34 cellular contexts compared by ENCODE assay signal in the genomic region with DNA sequence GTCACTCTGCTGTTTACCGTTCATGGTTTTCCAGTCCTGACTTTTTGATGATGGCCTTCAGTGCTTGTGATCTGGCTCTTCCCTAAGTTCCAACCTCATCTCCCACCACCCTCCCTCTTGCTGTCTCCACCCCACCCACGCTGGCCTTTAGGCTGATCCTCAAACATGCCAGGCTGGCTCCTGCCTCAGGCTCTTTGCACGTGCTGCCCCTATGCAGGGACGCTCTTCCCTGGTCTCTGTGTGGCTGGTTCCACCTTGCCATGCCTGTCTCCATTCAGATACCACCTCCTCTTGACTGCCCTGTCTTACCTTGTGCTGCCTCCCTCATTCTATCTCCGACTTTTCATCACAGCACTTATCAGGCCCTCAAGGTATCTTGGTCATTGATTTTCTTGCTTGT.
"Had no signal": no experiment of that assay in that cellular context is flagged by ENCODE, and none has a peak within 500 bp of the region (broad histone marks: within the 10 kb centered on the region; RNA-seq: fewer than 3 reads in every experiment).

No MANE protein-coding gene starts in this region.

- H3K4me3 Mint-ChIP-seq: activated B cell treated with CpG ODN at 0.5 μM for 24 hours; activated CD4-positive, alpha-beta memory T cell treated with anti-CD3 and anti-CD28 coated beads, Interleukin-2, amount 10 ng/mL, durations not matched to agents 7 days and 5 days; activated CD4-positive, alpha-beta T cell treated with anti-CD3 and anti-CD28 coated beads for 36 hours; activated CD4-positive, alpha-beta T cell treated with anti-CD3 and anti-CD28 coated beads, Interleukin-2, amount 10 ng/mL, durations not matched to agents 7 days and 5 days; activated CD8-positive, alpha-beta memory T cell treated with anti-CD3 and anti-CD28 coated beads, Interleukin-2, amount 10 ng/mL, durations not matched to agents 7 days and 5 days; activated CD8-positive, alpha-beta T cell treated with anti-CD3 and anti-CD28 coated beads, Interleukin-2, amount 10 ng/mL, durations not matched to agents 7 days and 5 days; activated naive CD4-positive, alpha-beta T cell treated with anti-CD3 and anti-CD28 coated beads, Interleukin-2, amount 10 ng/mL, durations not matched to agents 7 days and 5 days; activated naive CD4-positive, alpha-beta T cell treated with anti-CD3 and anti-CD28 coated beads, Interleukin-2, amount 50 U/mL, for 24 hours; activated naive CD8-positive, alpha-beta T cell; activated naive CD8-positive, alpha-beta T cell treated with anti-CD3 and anti-CD28 coated beads, Interleukin-2, amount 10 ng/mL, durations not matched to agents 7 days and 5 days; activated naive CD8-positive, alpha-beta T cell treated with anti-CD3 and anti-CD28 coated beads, Interleukin-2, amount 50 U/mL, for 24 hours; activated T-cell treated with anti-CD3 and anti-CD28 coated beads, Interleukin-2, amount 50 U/mL, for 24 hours; T-cell; T-helper 1 cell treated with Interleukin-12 subunit alpha and Interleukin-12 subunit beta and Interleukin-4 antibody, amounts not matched to agents 30 μg/mL and 1 μg/mL, for 36 hours; T-helper 2 cell treated with Interferon-gamma antibody and Interleukin-4, amounts not matched to agents 5 μg/mL and 100 μg/mL, for 36 hours had no signal

- H3K27ac ChIP-seq: body of pancreas, brain microvascular endothelial cell, breast epithelium, VCaP had no signal

- H3K36me3 Mint-ChIP-seq: activated CD8-positive, alpha-beta memory T cell treated with anti-CD3 and anti-CD28 coated beads, Interleukin-2, amount 10 ng/mL, durations not matched to agents 7 days and 5 days; activated naive CD4-positive, alpha-beta T cell treated with anti-CD3 and anti-CD28 coated beads, Interleukin-2, amount 10 ng/mL, durations not matched to agents 7 days and 5 days had no signal

- DNase-seq: activated B cell treated with CpG ODN at 0.5 μM for 24 hours; activated CD4-positive, alpha-beta memory T cell treated with anti-CD3 and anti-CD28 coated beads, Interleukin-2, amount 10 ng/mL, durations not matched to agents 7 days and 5 days; activated CD4-positive, alpha-beta T cell treated with anti-CD3 and anti-CD28 coated beads for 36 hours; activated CD4-positive, alpha-beta T cell treated with anti-CD3 and anti-CD28 coated beads for 48 hours; activated CD4-positive, alpha-beta T cell treated with anti-CD3 and anti-CD28 coated beads, Interleukin-2, amount 10 ng/mL, durations not matched to agents 7 days and 5 days; activated CD4-positive, alpha-beta T cell treated with anti-CD3 and anti-CD28 coated beads, Interleukin-2, amount 50 U/mL, for 48 hours; activated CD4-positive, CD25-positive, alpha-beta regulatory T cell treated with anti-CD3 and anti-CD28 coated beads, Interleukin-2, amount 50 U/mL, for 72 hours; activated CD8-positive, alpha-beta memory T cell treated with anti-CD3 and anti-CD28 coated beads for 24 hours; activated CD8-positive, alpha-beta memory T cell treated with anti-CD3 and anti-CD28 coated beads, Interleukin-2, amount 10 ng/mL, durations not matched to agents 7 days and 5 days; activated CD8-positive, alpha-beta memory T cell treated with anti-CD3 and anti-CD28 coated beads, Interleukin-2, amount 50 U/mL, for 48 hours; activated CD8-positive, alpha-beta T cell treated with anti-CD3 and anti-CD28 coated beads, Interleukin-2, amount 10 ng/mL, durations not matched to agents 7 days and 5 days; activated effector memory CD4-positive, alpha-beta T cell treated with Interleukin-2 at 50 U/mL for 16 hours; activated gamma-delta T cell; activated naive CD4-positive, alpha-beta T cell treated with anti-CD3 and anti-CD28 coated beads, Interleukin-2, amount 10 ng/mL, durations not matched to agents 7 days and 5 days; activated naive CD4-positive, alpha-beta T cell treated with Interleukin-2 at 50 U/mL for 16 hours; activated naive CD8-positive, alpha-beta T cell treated with anti-CD3 and anti-CD28 coated beads, Interleukin-2, amount 10 ng/mL, durations not matched to agents 7 days and 5 days; activated naive CD8-positive, alpha-beta T cell treated with anti-CD3 and anti-CD28 coated beads, Interleukin-2, amount 50 U/mL, for 24 hours; activated T-cell treated with anti-CD3 and anti-CD28 coated beads, Interleukin-2, amount 50 U/mL, for 24 hours; activated T-cell treated with anti-CD3 and anti-CD28 coated beads, Interleukin-2, amount 50 U/mL, for 48 hours; aorta; body of pancreas; brain microvascular endothelial cell; central memory CD4-positive, alpha-beta T cell; T-cell; T-helper 9 cell had no signal

- H3K9me3 ChIP-seq: body of pancreas, breast epithelium had no signal

- H3K27ac Mint-ChIP-seq: activated B cell treated with CpG ODN at 0.5 μM for 24 hours; activated CD4-positive, alpha-beta memory T cell treated with anti-CD3 and anti-CD28 coated beads, Interleukin-2, amount 10 ng/mL, durations not matched to agents 7 days and 5 days; activated CD4-positive, alpha-beta T cell treated with anti-CD3 and anti-CD28 coated beads for 36 hours; activated CD4-positive, alpha-beta T cell treated with anti-CD3 and anti-CD28 coated beads, Interleukin-2, amount 10 ng/mL, durations not matched to agents 7 days and 5 days; activated CD8-positive, alpha-beta memory T cell treated with anti-CD3 and anti-CD28 coated beads, Interleukin-2, amount 10 ng/mL, durations not matched to agents 7 days and 5 days; activated CD8-positive, alpha-beta T cell treated with anti-CD3 and anti-CD28 coated beads, Interleukin-2, amount 10 ng/mL, durations not matched to agents 7 days and 5 days; activated naive CD4-positive, alpha-beta T cell treated with anti-CD3 and anti-CD28 coated beads, Interleukin-2, amount 10 ng/mL, durations not matched to agents 7 days and 5 days; activated naive CD4-positive, alpha-beta T cell treated with anti-CD3 and anti-CD28 coated beads, Interleukin-2, amount 50 U/mL, for 24 hours; activated naive CD8-positive, alpha-beta T cell; activated naive CD8-positive, alpha-beta T cell treated with anti-CD3 and anti-CD28 coated beads, Interleukin-2, amount 10 ng/mL, durations not matched to agents 7 days and 5 days; activated naive CD8-positive, alpha-beta T cell treated with anti-CD3 and anti-CD28 coated beads, Interleukin-2, amount 50 U/mL, for 24 hours; activated T-cell treated with anti-CD3 and anti-CD28 coated beads, Interleukin-2, amount 50 U/mL, for 24 hours; activated T-helper 2 cell treated with anti-CD3 and anti-CD28 coated beads, Interferon-gamma antibody, Interleukin-2, Interleukin-4, amounts not matched to agents 10 μg/mL and 5 μg/mL and 100 μg/mL, durations not matched to agents 14 hours and 24 hours and 36 hours; T-cell; T-helper 1 cell treated with Interleukin-12 subunit alpha and Interleukin-12 subunit beta and Interleukin-4 antibody, amounts not matched to agents 30 μg/mL and 1 μg/mL, for 36 hours; T-helper 2 cell treated with Interferon-gamma antibody and Interleukin-4, amounts not matched to agents 5 μg/mL and 100 μg/mL, for 36 hours had no signal

- H3K4me3 ChIP-seq: body of pancreas, breast epithelium had no signal

- ATAC-seq: activated CD4-positive, alpha-beta T cell treated with anti-CD3 and anti-CD28 coated beads for 36 hours; activated CD8-positive, alpha-beta memory T cell treated with anti-CD3 and anti-CD28 coated beads, Interleukin-2, amount 10 ng/mL, durations not matched to agents 7 days and 5 days; activated CD8-positive, alpha-beta T cell treated with anti-CD3 and anti-CD28 coated beads, Interleukin-2, amount 10 ng/mL, durations not matched to agents 7 days and 5 days; activated naive CD8-positive, alpha-beta T cell treated with anti-CD3 and anti-CD28 coated beads, Interleukin-2, amount 50 U/mL, for 24 hours; body of pancreas; T-cell had no signal

- H3K36me3 ChIP-seq: brain microvascular endothelial cell, breast epithelium had no signal

- FAIRE-seq: astrocyte, TTC549 had no signal

- H3K4me1 Mint-ChIP-seq: activated B cell treated with CpG ODN at 0.5 μM for 24 hours; activated CD8-positive, alpha-beta memory T cell treated with anti-CD3 and anti-CD28 coated beads, Interleukin-2, amount 10 ng/mL, durations not matched to agents 7 days and 5 days; activated naive CD4-positive, alpha-beta T cell treated with anti-CD3 and anti-CD28 coated beads, Interleukin-2, amount 50 U/mL, for 24 hours; activated naive CD8-positive, alpha-beta T cell treated with anti-CD3 and anti-CD28 coated beads, Interleukin-2, amount 50 U/mL, for 24 hours had no signal

- H3K27me3 ChIP-seq: body of pancreas, brain microvascular endothelial cell, breast epithelium had no signal

- H3K9me3 Mint-ChIP-seq: activated B cell treated with CpG ODN at 0.5 μM for 24 hours; activated CD4-positive, alpha-beta memory T cell treated with anti-CD3 and anti-CD28 coated beads, Interleukin-2, amount 10 ng/mL, durations not matched to agents 7 days and 5 days; activated CD4-positive, alpha-beta T cell treated with anti-CD3 and anti-CD28 coated beads, Interleukin-2, amount 10 ng/mL, durations not matched to agents 7 days and 5 days; activated naive CD4-positive, alpha-beta T cell treated with anti-CD3 and anti-CD28 coated beads, Interleukin-2, amount 10 ng/mL, durations not matched to agents 7 days and 5 days; activated naive CD4-positive, alpha-beta T cell treated with anti-CD3 and anti-CD28 coated beads, Interleukin-2, amount 50 U/mL, for 24 hours; activated naive CD8-positive, alpha-beta T cell treated with anti-CD3 and anti-CD28 coated beads, Interleukin-2, amount 10 ng/mL, durations not matched to agents 7 days and 5 days; activated naive CD8-positive, alpha-beta T cell treated with anti-CD3 and anti-CD28 coated beads, Interleukin-2, amount 50 U/mL, for 24 hours; activated T-cell treated with anti-CD3 and anti-CD28 coated beads, Interleukin-2, amount 50 U/mL, for 24 hours; activated T-helper 2 cell treated with anti-CD3 and anti-CD28 coated beads, Interferon-gamma antibody, Interleukin-2, Interleukin-4, amounts not matched to agents 10 μg/mL and 5 μg/mL and 100 μg/mL, durations not matched to agents 14 hours and 24 hours and 36 hours; T-cell; T-helper 1 cell treated with Interleukin-12 subunit alpha and Interleukin-12 subunit beta and Interleukin-4 antibody, amounts not matched to agents 30 μg/mL and 1 μg/mL, for 36 hours; T-helper 2 cell treated with Interferon-gamma antibody and Interleukin-4, amounts not matched to agents 5 μg/mL and 100 μg/mL, for 36 hours had no signal

- H3K4me1 ChIP-seq: body of pancreas, breast epithelium had no signal

- H3K27me3 Mint-ChIP-seq: activated B cell treated with CpG ODN at 0.5 μM for 24 hours; activated CD4-positive, alpha-beta memory T cell treated with anti-CD3 and anti-CD28 coated beads, Interleukin-2, amount 10 ng/mL, durations not matched to agents 7 days and 5 days; activated CD4-positive, alpha-beta T cell treated with anti-CD3 and anti-CD28 coated beads for 36 hours; activated CD4-positive, alpha-beta T cell treated with anti-CD3 and anti-CD28 coated beads, Interleukin-2, amount 10 ng/mL, durations not matched to agents 7 days and 5 days; activated CD8-positive, alpha-beta memory T cell treated with anti-CD3 and anti-CD28 coated beads, Interleukin-2, amount 10 ng/mL, durations not matched to agents 7 days and 5 days; activated naive CD4-positive, alpha-beta T cell treated with anti-CD3 and anti-CD28 coated beads, Interleukin-2, amount 10 ng/mL, durations not matched to agents 7 days and 5 days; activated naive CD4-positive, alpha-beta T cell treated with anti-CD3 and anti-CD28 coated beads, Interleukin-2, amount 50 U/mL, for 24 hours; activated naive CD8-positive, alpha-beta T cell; activated naive CD8-positive, alpha-beta T cell treated with anti-CD3 and anti-CD28 coated beads, Interleukin-2, amount 10 ng/mL, durations not matched to agents 7 days and 5 days; activated naive CD8-positive, alpha-beta T cell treated with anti-CD3 and anti-CD28 coated beads, Interleukin-2, amount 50 U/mL, for 24 hours; activated T-cell treated with anti-CD3 and anti-CD28 coated beads, Interleukin-2, amount 50 U/mL, for 24 hours; T-cell had no signal
